Comparison of ENCODE assay signal across 1 cellular context in the genomic region with DNA sequence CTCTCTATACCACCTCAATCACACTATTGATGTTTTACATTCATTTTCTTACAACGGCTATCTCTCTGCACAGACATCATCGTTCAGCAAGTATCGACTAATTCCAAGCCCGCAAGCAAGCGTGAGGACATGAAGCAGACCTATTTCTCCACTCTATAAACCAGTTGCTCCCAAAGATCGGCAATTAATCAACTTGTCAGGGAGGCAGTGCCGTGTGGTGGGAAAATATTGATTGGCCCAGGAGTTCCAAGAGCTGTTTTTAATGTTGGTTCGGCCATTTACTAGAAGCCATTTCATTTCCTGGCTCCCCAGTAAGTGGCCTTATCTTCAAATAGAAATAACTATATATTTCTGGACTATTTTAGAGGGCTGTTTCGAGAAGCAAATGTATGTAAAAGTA.
TF ChIP-seq lines count a peak whose summit lies in the region.

No MANE protein-coding gene starts in this region.

TF ChIP-seq in K562, 482 proteins besides CTCF, POLR2A, EP300 and RAD21 (continued from another document):
- TF ChIP-seq POLR2H (tag; IDR thresholded peaks at IDR 0.05; ENCODE audit: low read depth) (no peak), SMAD3 (CRISPR knock-in tag; conservative IDR thresholded peaks at IDR 0.05) (no peak), PTTG1 (tag; IDR thresholded peaks at IDR 0.05; ENCODE audit: low read depth) (no peak), CXXC5 (CRISPR knock-in tag; IDR thresholded peaks at IDR 0.05) (no peak)
TF ChIP-seq in K562: peak in this region for 2.
